Comparison of ENCODE assay signal across 20 cellular contexts in genomic region chr1:240084749-240085148, GRCh38. TPM values are rescaled to one million over a fixed set of nuclear protein-coding genes. Genes with fewer than 3 reads are reported as not detected.
A peak's percentile ranks its signal among the peaks of the same experiment; 100 is the strongest.
DNase-seq lines count a peak whose midpoint lies in the region; ATAC-seq and TF ChIP-seq lines count a peak whose summit lies in the region.
"Had no signal": no experiment of that assay in that cellular context is flagged by ENCODE, and none has a peak within 500 bp of the region (broad histone marks: within the 10 kb centered on the region; RNA-seq: fewer than 3 reads in every experiment).

No MANE protein-coding gene starts in this region.

- no peak overlapping the region for H3K9ac ChIP-seq in SK-N-SH
- peak overlapping the region; percentile 21 for H3K9ac ChIP-seq in endodermal cell (ENCODE audit: extremely low read depth, low read length, poor library complexity, severe bottlenecking)

- H3K4me3 ChIP-seq in SK-N-SH (ENCODE audit: low read depth in 2 of 2, low read length in 1 of 2) = no peak overlapping the region
- H3K4me3 ChIP-seq in endodermal cell (ENCODE audit: low read length) = no peak overlapping the region
- H3K4me3 ChIP-seq: A549, GM12878, HAP-1 had no signal

- no peaks in the 10 kb centered on the region for H3K9me2 ChIP-seq in SK-N-SH

- H3K36me3 Mint-ChIP-seq in endodermal cell (ENCODE audit: low read depth) = no peaks in the 10 kb centered on the region
- H3K36me3 Mint-ChIP-seq: CD4-positive, alpha-beta memory T cell had no signal

- no peaks in the 10 kb centered on the region for H3K36me3 ChIP-seq in SK-N-SH (replicated peaks in 1 of 2; ENCODE audit: control insufficient read depth in 1 of 2, insufficient read depth in 2 of 2, low read length in 1 of 2)
- H3K36me3 ChIP-seq in endodermal cell (ENCODE audit: control insufficient read depth, insufficient read depth, low read length) = no peaks in the 10 kb centered on the region
- H3K36me3 ChIP-seq: HAP-1 had no signal

- no peaks in the 10 kb centered on the region for H4K20me1 ChIP-seq in SK-N-SH (ENCODE audit: insufficient read depth)

- no peak for DNase-seq in SK-N-SH
- DNase-seq in endodermal cell = peak; percentile 53
- DNase-seq in left cardiac atrium = no peak
- no peak for DNase-seq in DMS114 treated with DMSO at 0.1 percent for 48 hours (lab: John Stamatoyannopoulos, UW; ENCODE audit: unreplicated experiment)
- DNase-seq: 8988T; ACHN; C1 segment of cervical spinal cord; Calu3; CD4-positive, alpha-beta memory T cell; COR-L47; DMS153; DND-41; GDM1; GOT3 had no signal

- H3K79me2 ChIP-seq in SK-N-SH (ENCODE audit: insufficient read depth) = no peaks in the 10 kb centered on the region

- no peak for ATAC-seq in SK-N-SH treated with all-trans-retinoic acid at 6 μM for 48 hours
- no peak for ATAC-seq in GM21367 (IDR thresholded peaks at IDR 0.05; ENCODE audit: unreplicated experiment)
- no peak for ATAC-seq in left cardiac atrium
- ATAC-seq: A549, GM12878 had no signal

- H3K27me3 ChIP-seq in SK-N-SH (ENCODE audit: insufficient read depth) = no peaks in the 10 kb centered on the region
- H3K27me3 ChIP-seq in endodermal cell (ENCODE audit: control insufficient read depth, insufficient read depth, low read length, poor library complexity, severe bottlenecking) = no peaks in the 10 kb centered on the region

- TF ChIP-seq CTCF in SK-N-SH (IDR thresholded peaks at IDR 0.05) (no peak), VCaP (conservative IDR thresholded peaks at IDR 0.05) (no peak), endodermal cell (conservative IDR thresholded peaks at IDR 0.05) (no peak)

- peak overlapping the region; percentile 48 for H3K27ac Mint-ChIP-seq in endodermal cell
- H3K27ac Mint-ChIP-seq: CD4-positive, alpha-beta memory T cell had no signal

- no peak for TF ChIP-seq EP300 in SK-N-SH (IDR thresholded peaks at IDR 0.05; ENCODE audit: borderline replicate concordance in 1 of 2, low read depth in 1 of 2, low read length in 1 of 2)

- H3K9me3 Mint-ChIP-seq in endodermal cell = peaks cover 9% of the 10 kb centered on the region

- H3K27me3 Mint-ChIP-seq in endodermal cell (ENCODE audit: insufficient read depth) = peaks cover 7% of the 10 kb centered on the region

- peaks cover 9% of the 10 kb centered on the region for H3F3A ChIP-seq in SK-N-SH (replicated peaks; ENCODE audit: insufficient read depth)

- peaks cover 0 to 7% of the 10 kb centered on the region in 2 experiments; a peak in 2 of 4 replicates for H3K4me1 ChIP-seq in SK-N-SH (ENCODE audit: control insufficient read depth in 1 of 2, insufficient read depth in 2 of 2, low read depth in 1 of 2, low read length in 1 of 2)
- peaks cover 3% of the 10 kb centered on the region for H3K4me1 ChIP-seq in endodermal cell (ENCODE audit: control insufficient read depth, insufficient read depth, low read length)

- no peak for TF ChIP-seq RAD21 in SK-N-SH (IDR thresholded peaks at IDR 0.05; ENCODE audit: low read length)

- H3K4me3 Mint-ChIP-seq in endodermal cell = no peak overlapping the region
- H3K4me3 Mint-ChIP-seq: CD4-positive, alpha-beta memory T cell had no signal

- H3K9me3 ChIP-seq in SK-N-SH = no peaks in the 10 kb centered on the region
- H3K9me3 ChIP-seq in endodermal cell (ENCODE audit: control insufficient read depth, low read length) = peaks cover 9% of the 10 kb centered on the region
- H3K9me3 ChIP-seq: A549, HAP-1 had no signal

- H3K4me2 ChIP-seq in SK-N-SH = no peak overlapping the region
- H3K4me2 ChIP-seq: A549 had no signal

- H3K4me1 Mint-ChIP-seq in endodermal cell = peaks cover 12% of the 10 kb centered on the region
- H3K4me1 Mint-ChIP-seq: CD4-positive, alpha-beta memory T cell had no signal

- POLR2A ChIA-PET in SK-N-SH (lab: Yijun Ruan, JAX) = no interaction called here

- H3K27ac ChIP-seq in SK-N-SH (ENCODE audit: low read depth in 2 of 2, low read length in 1 of 2) (no peak overlapping the region), VCaP (peak overlapping the region; percentile 73), endodermal cell (ENCODE audit: low read depth, low read length) (no peak overlapping the region)
- H3K27ac ChIP-seq: A549 had no signal

- intact Hi-C loops in left cardiac atrium (cut with DNase I) = no loop called here

- 91% methylated on average over 8 of the region's 8 CpGs for WGBS in SK-N-SH (ENCODE audit: low lambda C conversion rate)
- 43 to 80% methylated on average over 3 to 8 of the region's 8 CpGs for WGBS in endodermal cell (ENCODE audit: insufficient coverage in 1 of 2, insufficient read length in 1 of 2), 2 experiments

- CTCF ChIA-PET in SK-N-SH (lab: Yijun Ruan, JAX) = interaction anchor here (0.8 kb wide), 1 partner anchor 57 kb away, joined by 3 read pairs; no protein-coding TSS in a partner anchor

- 0 out of 2 replicates have a peak overlapping the region, but pooled peaks have one; percentile 24 for H2AFZ ChIP-seq in SK-N-SH (ENCODE audit: low read depth)

TF ChIP-seq in SK-N-SH, 30 proteins besides CTCF, POLR2A, EP300 and RAD21 (continues in another document):
- TF ChIP-seq MEF2A (IDR thresholded peaks at IDR 0.05; ENCODE audit: borderline replicate concordance, low read depth) (no peak), SMC3 (IDR thresholded peaks at IDR 0.05; ENCODE audit: low read depth, low read length) (no peak), MAX (IDR thresholded peaks at IDR 0.05; ENCODE audit: low read depth) (no peak), IRF3 (IDR thresholded peaks at IDR 0.05; ENCODE audit: low read depth, low read length) (no peak), RXRA (IDR thresholded peaks at IDR 0.05; ENCODE audit: borderline replicate concordance, low read depth) (no peak), PBX3 (IDR thresholded peaks at IDR 0.05) (no peak), EZH2phosphoT487 (IDR thresholded peaks at IDR 0.05; ENCODE audit: borderline replicate concordance, low read depth) (no peak), MXI1 (IDR thresholded peaks at IDR 0.05; ENCODE audit: low read depth, low read length) (no peak), RFX5 (IDR thresholded peaks at IDR 0.05; ENCODE audit: low read length) (no peak)

TF ChIP-seq in SK-N-SH treated with all-trans-retinoic acid at 6 μM for 48 hours, 23 proteins besides CTCF, POLR2A, EP300 and RAD21 (continues in another document):
- TF ChIP-seq ARNTL (CRISPR knock-in tag; IDR thresholded peaks at IDR 0.05; ENCODE audit: borderline replicate concordance, low read depth) = no peak
- no peak for TF ChIP-seq TCF4 (CRISPR knock-in tag; IDR thresholded peaks at IDR 0.05; ENCODE audit: borderline replicate concordance)
- TF ChIP-seq, protein P1, sequence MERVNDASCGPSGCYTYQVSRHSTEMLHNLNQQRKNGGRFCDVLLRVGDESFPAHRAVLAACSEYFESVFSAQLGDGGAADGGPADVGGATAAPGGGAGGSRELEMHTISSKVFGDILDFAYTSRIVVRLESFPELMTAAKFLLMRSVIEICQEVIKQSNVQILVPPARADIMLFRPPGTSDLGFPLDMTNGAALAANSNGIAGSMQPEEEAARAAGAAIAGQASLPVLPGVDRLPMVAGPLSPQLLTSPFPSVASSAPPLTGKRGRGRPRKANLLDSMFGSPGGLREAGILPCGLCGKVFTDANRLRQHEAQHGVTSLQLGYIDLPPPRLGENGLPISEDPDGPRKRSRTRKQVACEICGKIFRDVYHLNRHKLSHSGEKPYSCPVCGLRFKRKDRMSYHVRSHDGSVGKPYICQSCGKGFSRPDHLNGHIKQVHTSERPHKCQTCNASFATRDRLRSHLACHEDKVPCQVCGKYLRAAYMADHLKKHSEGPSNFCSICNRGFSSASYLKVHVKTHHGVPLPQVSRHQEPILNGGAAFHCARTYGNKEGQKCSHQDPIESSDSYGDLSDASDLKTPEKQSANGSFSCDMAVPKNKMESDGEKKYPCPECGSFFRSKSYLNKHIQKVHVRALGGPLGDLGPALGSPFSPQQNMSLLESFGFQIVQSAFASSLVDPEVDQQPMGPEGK (CRISPR knock-in tag; IDR thresholded peaks at IDR 0.05; ENCODE audit: borderline replicate concordance) = no peak
- TF ChIP-seq CREB5 (CRISPR knock-in tag; IDR thresholded peaks at IDR 0.05; ENCODE audit: low read depth) = no peak
- TF ChIP-seq ZNF70 (CRISPR knock-in tag; IDR thresholded peaks at IDR 0.05) = no peak
- TF ChIP-seq GLIS3 (CRISPR knock-in tag; IDR thresholded peaks at IDR 0.05) = no peak

RNA-seq across cellular contexts. Expression of gene FMN2, which starts 6.9 kb away (rescaled TPM):
- 7.2 and 13.1 TPM in 2 replicates for polyA plus RNA-seq in SK-N-SH (2012; rRNA removed)
- 17.8 and 19.5 TPM in 2 replicates for polyA plus RNA-seq in SK-N-SH (2012; cell fraction: cytosol; rRNA removed)
- polyA plus RNA-seq in SK-N-SH (2012; cell fraction: nucleus; rRNA removed) = 8.6 and 16.9 TPM in 2 replicates
- 10 to 100 TPM; 26.9 to 27.2 TPM for total RNA-seq in endodermal cell
- 15.9 TPM for polyA plus RNA-seq in endodermal cell (2013, experiment 1 of 2)
- polyA plus RNA-seq in endodermal cell (2013, experiment 2 of 2) = 17.4 TPM
- under 1 TPM; 0.15 to 0.16 TPM for total RNA-seq in left cardiac atrium
- total RNA-seq: CD4-positive, alpha-beta memory T cell; GM12878 had no signal
- polyA plus RNA-seq: CD4-positive, alpha-beta memory T cell had no signal

Comparison
In these comparisons a context has a peak if more than half of its experiments do, and no peak if none do; other contexts are left out.
1. RNA of gene FMN2, which starts 6.9 kb away (total RNA-seq): 26.9 to 27.2 TPM in endodermal cell; 0.15 to 0.16 TPM in left cardiac atrium; every median in the first group is over 10 times any median in the second.